ENCODE assay signal across 1 cellular context in genomic region chr16:67279296-67280089, GRCh38.
TF ChIP-seq lines count a peak whose summit lies in the region.

TSS of gene PLEKHG4 (plus strand) at chr16:67279532. CDS start at chr16:67280045, 513 bp downstream.

TF ChIP-seq in K562, 482 proteins besides CTCF, POLR2A, EP300 and RAD21 (continued from another document and continues in another):
- TF ChIP-seq RCOR1 (IDR thresholded peaks at IDR 0.05; ENCODE audit: borderline replicate concordance in 1 of 2, low read depth in 2 of 2, low read length in 2 of 2) (peak in 1 of 2 experiments; percentile 84; a peak in 2 of 4 replicates), SLC30A9 (CRISPR knock-in tag; IDR thresholded peaks at IDR 0.05) (peak; percentile 48; the same call in 1 of the 2 replicates), MBD2 (IDR thresholded peaks at IDR 0.05; ENCODE audit: borderline replicate concordance, low read depth) (no peak), EGR1 (conservative IDR thresholded peaks at IDR 0.05) (peak; percentile 33), SIN3B (IDR thresholded peaks at IDR 0.05; ENCODE audit: low read depth) (peak; percentile 70; the same call in 1 of the 2 replicates), SMAD4 (CRISPR knock-in tag; conservative IDR thresholded peaks at IDR 0.05) (peak; percentile 88), ZNF407 (IDR thresholded peaks at IDR 0.05; ENCODE audit: low read depth) (no peak), ETS1 (conservative IDR thresholded peaks at IDR 0.05; ENCODE audit: control insufficient read depth, low read depth, low read length) (peak; percentile 73), HSF4 (CRISPR knock-in tag; IDR thresholded peaks at IDR 0.05; ENCODE audit: borderline replicate concordance) (peak; percentile 74; the same call in 1 of the 2 replicates), ZNF175 (CRISPR knock-in tag; IDR thresholded peaks at IDR 0.05; ENCODE audit: low read depth) (peak; percentile 68; the same call in 1 of the 2 replicates), KLF1 (tag; IDR thresholded peaks at IDR 0.05) (0 out of 2 replicates have a peak, but pooled peaks have one; percentile 60), ATF7 (IDR thresholded peaks at IDR 0.05) (peak; percentile 62; the same call in 1 of the 2 replicates), FOXJ3 (CRISPR knock-in tag; IDR thresholded peaks at IDR 0.05) (no peak), NR2C2 (CRISPR knock-in tag; IDR thresholded peaks at IDR 0.05) (no peak), NR2C2 (tag; IDR thresholded peaks at IDR 0.05) (peak; percentile 56), TRIM24 (IDR thresholded peaks at IDR 0.05) (peak in 1 of 2 experiments; percentile 95; a peak in 2 of 4 replicates), POLR3G (IDR thresholded peaks at IDR 0.05; ENCODE audit: extremely low read depth, insufficient read length, insufficient replicate concordance) (no peak), MEF2A (IDR thresholded peaks at IDR 0.05; ENCODE audit: control insufficient read depth, low read depth, low read length) (0 out of 2 replicates have a peak, but pooled peaks have one; percentile 45), TCFL5 (CRISPR knock-in tag; conservative IDR thresholded peaks at IDR 0.05) (no peak), CREBBP (IDR thresholded peaks at IDR 0.05; ENCODE audit: low read depth, low read length) (no peak), ZNF830 (CRISPR knock-in tag; IDR thresholded peaks at IDR 0.05) (no peak), CEBPG (CRISPR knock-in tag; IDR thresholded peaks at IDR 0.05) (no peak), CEBPG (tag; conservative IDR thresholded peaks at IDR 0.05 in 1 of 2, IDR thresholded peaks at IDR 0.05 in 1 of 2) (no peak), NFIC (IDR thresholded peaks at IDR 0.05) (peak; percentile 98), ZFX (CRISPR knock-in tag; IDR thresholded peaks at IDR 0.05) (peak; percentile 92), TOE1 (IDR thresholded peaks at IDR 0.05; ENCODE audit: borderline replicate concordance) (peak; percentile 84; the same call in 1 of the 2 replicates), TOE1 (CRISPR knock-in tag; IDR thresholded peaks at IDR 0.05; ENCODE audit: borderline replicate concordance, low read depth) (no peak), ZNF707 (CRISPR knock-in tag; conservative IDR thresholded peaks at IDR 0.05) (no peak; the same call in 1 of the 2 replicates), HDAC1 (IDR thresholded peaks at IDR 0.05) (peak in 1 of 2 experiments; percentile 26; a peak in 1 of 4 replicates), RB1 (IDR thresholded peaks at IDR 0.05; ENCODE audit: low read depth) (peak; percentile 96), POLR2G (IDR thresholded peaks at IDR 0.05; ENCODE audit: low read depth, low read length) (peak; percentile 92), SAP30 (IDR thresholded peaks at IDR 0.05; ENCODE audit: borderline replicate concordance, insufficient read depth, low read depth, low read length, poor library complexity, severe bottlenecking) (no peak), SMARCC2 (IDR thresholded peaks at IDR 0.05; ENCODE audit: low read depth) (no peak), ZNF282 (CRISPR knock-in tag; IDR thresholded peaks at IDR 0.05) (no peak), PHB (CRISPR knock-in tag; IDR thresholded peaks at IDR 0.05) (peak; percentile 88; the same call in 1 of the 2 replicates), SMARCA4 (IDR thresholded peaks at IDR 0.05) (no peak), SIX5 (IDR thresholded peaks at IDR 0.05; ENCODE audit: borderline replicate concordance in 1 of 2, insufficient read depth in 1 of 2, low read depth in 1 of 2, low read length in 2 of 2) (0 out of 4 replicates have a peak, but pooled peaks of 1 of the 2 experiments have one; percentile 6), EWSR1 (IDR thresholded peaks at IDR 0.05; ENCODE audit: borderline replicate concordance, low read depth, partially characterized antibody) (no peak), RBM34 (IDR thresholded peaks at IDR 0.05; ENCODE audit: borderline replicate concordance, insufficient read depth, low read length) (no peak)
- TF ChIP-seq, protein P1, sequence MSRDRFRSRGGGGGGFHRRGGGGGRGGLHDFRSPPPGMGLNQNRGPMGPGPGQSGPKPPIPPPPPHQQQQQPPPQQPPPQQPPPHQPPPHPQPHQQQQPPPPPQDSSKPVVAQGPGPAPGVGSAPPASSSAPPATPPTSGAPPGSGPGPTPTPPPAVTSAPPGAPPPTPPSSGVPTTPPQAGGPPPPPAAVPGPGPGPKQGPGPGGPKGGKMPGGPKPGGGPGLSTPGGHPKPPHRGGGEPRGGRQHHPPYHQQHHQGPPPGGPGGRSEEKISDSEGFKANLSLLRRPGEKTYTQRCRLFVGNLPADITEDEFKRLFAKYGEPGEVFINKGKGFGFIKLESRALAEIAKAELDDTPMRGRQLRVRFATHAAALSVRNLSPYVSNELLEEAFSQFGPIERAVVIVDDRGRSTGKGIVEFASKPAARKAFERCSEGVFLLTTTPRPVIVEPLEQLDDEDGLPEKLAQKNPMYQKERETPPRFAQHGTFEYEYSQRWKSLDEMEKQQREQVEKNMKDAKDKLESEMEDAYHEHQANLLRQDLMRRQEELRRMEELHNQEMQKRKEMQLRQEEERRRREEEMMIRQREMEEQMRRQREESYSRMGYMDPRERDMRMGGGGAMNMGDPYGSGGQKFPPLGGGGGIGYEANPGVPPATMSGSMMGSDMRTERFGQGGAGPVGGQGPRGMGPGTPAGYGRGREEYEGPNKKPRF (IDR thresholded peaks at IDR 0.05; ENCODE audit: low read depth, low read length) = no peak
- TF ChIP-seq, protein P2, sequence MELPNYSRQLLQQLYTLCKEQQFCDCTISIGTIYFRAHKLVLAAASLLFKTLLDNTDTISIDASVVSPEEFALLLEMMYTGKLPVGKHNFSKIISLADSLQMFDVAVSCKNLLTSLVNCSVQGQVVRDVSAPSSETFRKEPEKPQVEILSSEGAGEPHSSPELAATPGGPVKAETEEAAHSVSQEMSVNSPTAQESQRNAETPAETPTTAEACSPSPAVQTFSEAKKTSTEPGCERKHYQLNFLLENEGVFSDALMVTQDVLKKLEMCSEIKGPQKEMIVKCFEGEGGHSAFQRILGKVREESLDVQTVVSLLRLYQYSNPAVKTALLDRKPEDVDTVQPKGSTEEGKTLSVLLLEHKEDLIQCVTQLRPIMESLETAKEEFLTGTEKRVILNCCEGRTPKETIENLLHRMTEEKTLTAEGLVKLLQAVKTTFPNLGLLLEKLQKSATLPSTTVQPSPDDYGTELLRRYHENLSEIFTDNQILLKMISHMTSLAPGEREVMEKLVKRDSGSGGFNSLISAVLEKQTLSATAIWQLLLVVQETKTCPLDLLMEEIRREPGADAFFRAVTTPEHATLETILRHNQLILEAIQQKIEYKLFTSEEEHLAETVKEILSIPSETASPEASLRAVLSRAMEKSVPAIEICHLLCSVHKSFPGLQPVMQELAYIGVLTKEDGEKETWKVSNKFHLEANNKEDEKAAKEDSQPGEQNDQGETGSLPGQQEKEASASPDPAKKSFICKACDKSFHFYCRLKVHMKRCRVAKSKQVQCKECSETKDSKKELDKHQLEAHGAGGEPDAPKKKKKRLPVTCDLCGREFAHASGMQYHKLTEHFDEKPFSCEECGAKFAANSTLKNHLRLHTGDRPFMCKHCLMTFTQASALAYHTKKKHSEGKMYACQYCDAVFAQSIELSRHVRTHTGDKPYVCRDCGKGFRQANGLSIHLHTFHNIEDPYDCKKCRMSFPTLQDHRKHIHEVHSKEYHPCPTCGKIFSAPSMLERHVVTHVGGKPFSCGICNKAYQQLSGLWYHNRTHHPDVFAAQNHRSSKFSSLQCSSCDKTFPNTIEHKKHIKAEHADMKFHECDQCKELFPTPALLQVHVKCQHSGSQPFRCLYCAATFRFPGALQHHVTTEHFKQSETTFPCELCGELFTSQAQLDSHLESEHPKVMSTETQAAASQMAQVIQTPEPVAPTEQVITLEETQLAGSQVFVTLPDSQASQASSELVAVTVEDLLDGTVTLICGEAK (IDR thresholded peaks at IDR 0.05) = peak; percentile 53
- TF ChIP-seq, protein P2 (CRISPR knock-in tag; IDR thresholded peaks at IDR 0.05) = no peak
- TF ChIP-seq, protein P3, sequence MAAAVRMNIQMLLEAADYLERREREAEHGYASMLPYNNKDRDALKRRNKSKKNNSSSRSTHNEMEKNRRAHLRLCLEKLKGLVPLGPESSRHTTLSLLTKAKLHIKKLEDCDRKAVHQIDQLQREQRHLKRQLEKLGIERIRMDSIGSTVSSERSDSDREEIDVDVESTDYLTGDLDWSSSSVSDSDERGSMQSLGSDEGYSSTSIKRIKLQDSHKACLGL (CRISPR knock-in tag; IDR thresholded peaks at IDR 0.05; ENCODE audit: borderline replicate concordance, poor library complexity, severe bottlenecking) = no peak
